Comparison of ENCODE assay signal across 8 cellular contexts in the genomic region with DNA sequence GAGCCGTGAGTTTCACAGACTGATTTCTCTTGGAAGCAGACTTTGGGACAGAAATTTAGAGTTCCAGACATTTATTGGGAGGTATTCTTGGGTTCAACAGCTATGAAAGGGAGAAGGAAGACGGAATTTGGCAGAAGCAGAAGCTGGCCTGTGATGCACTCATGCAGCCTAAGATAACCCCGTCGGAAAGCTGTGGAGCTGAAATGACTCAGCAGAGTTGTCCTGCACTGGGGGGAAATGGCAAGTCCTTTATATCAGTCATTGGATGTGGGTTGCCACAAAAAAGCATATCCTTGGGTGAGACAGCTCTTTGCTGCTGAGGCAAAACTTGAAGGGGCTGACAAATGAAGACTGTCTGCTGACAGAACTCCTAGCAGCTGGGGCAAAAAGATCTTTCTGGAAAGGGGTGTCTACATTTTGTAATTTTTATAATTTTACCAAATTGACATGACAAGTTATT. TPM values are rescaled to one million over a fixed set of nuclear protein-coding genes. Genes with fewer than 3 reads are reported as not detected.
DNase-seq lines count a peak whose midpoint lies in the region; ATAC-seq and TF ChIP-seq lines count a peak whose summit lies in the region.

No MANE protein-coding gene starts in this region.

- ATAC-seq in HG03457 (IDR thresholded peaks at IDR 0.05; ENCODE audit: unreplicated experiment) = no peak

- POLR2A ChIA-PET in GM10248 (lab: Yijun Ruan, JAX) = interaction anchor here (1.0 kb wide), 1 partner anchor 12 kb away, joined by 3 read pairs; the partner anchor contains the start of gene MICU1

- no peak overlapping the region for H3K4me3 Mint-ChIP-seq in activated naive CD8-positive, alpha-beta T cell treated with anti-CD3 and anti-CD28 coated beads for 36 hours

- no peak overlapping the region for H3K27ac Mint-ChIP-seq in activated naive CD8-positive, alpha-beta T cell treated with anti-CD3 and anti-CD28 coated beads for 36 hours

- peak; percentile 47 for DNase-seq in GM10248 (ENCODE audit: extremely low spot score)
- DNase-seq in HL-60 (ENCODE audit: low read depth in 1 of 2, low spot score in 1 of 2) = peak; percentile 73 to 93
- peak; percentile 37 for DNase-seq in activated naive CD8-positive, alpha-beta T cell treated with anti-CD3 and anti-CD28 coated beads for 36 hours
- DNase-seq in lung microvascular endothelial cell (ENCODE audit: low read depth in 2 of 2) = peak; percentile 58 to 67
- no peak for DNase-seq in NCI-H748 treated with DMSO at 0.1 percent for 48 hours (lab: John Stamatoyannopoulos, UW)
- DNase-seq in NK-92 (lab: John Stamatoyannopoulos, UW; ENCODE audit: unreplicated experiment) = no peak
- DNase-seq in dorsolateral prefrontal cortex = no peak

- CTCF ChIA-PET in GM10248 (lab: Yijun Ruan, JAX) = interaction anchor here (1.0 kb wide), 1 partner anchor 9 kb away, joined by 4 read pairs; no protein-coding TSS in a partner anchor

- H3K27me3 ChIP-seq in HL-60 (ENCODE audit: insufficient read depth, poor library complexity, severe bottlenecking) = no peaks in the 10 kb centered on the region
- no peaks in the 10 kb centered on the region for H3K27me3 ChIP-seq in dorsolateral prefrontal cortex

- H3K4me1 Mint-ChIP-seq in activated naive CD8-positive, alpha-beta T cell treated with anti-CD3 and anti-CD28 coated beads for 36 hours = peaks cover 6% of the 10 kb centered on the region

- intact Hi-C loops in dorsolateral prefrontal cortex (cut with DNase I) = no loop called here

- no peak for TF ChIP-seq CTCF in GM10248 (IDR thresholded peaks at IDR 0.05; ENCODE audit: control extremely low read depth, extremely low read depth, low read depth, missing control alignments)
- no peak for TF ChIP-seq CTCF in HL-60 (IDR thresholded peaks at IDR 0.05; ENCODE audit: insufficient read depth, low read length)
- no peak for TF ChIP-seq CTCF in dorsolateral prefrontal cortex (IDR thresholded peaks at IDR 0.05 in 54 of 56, conservative IDR thresholded peaks at IDR 0.05 in 2 of 56; ENCODE audit: low read depth in 1 of 56, partially characterized antibody in 56 of 56)

- peak overlapping the region; percentile 44 for H3K27ac ChIP-seq in HL-60 (replicated peaks)
- no peak overlapping the region for H3K27ac ChIP-seq in dorsolateral prefrontal cortex

- no peak overlapping the region for H3K4me3 ChIP-seq in HL-60 (replicated peaks; ENCODE audit: insufficient read depth, low read length)
- H3K4me3 ChIP-seq in dorsolateral prefrontal cortex = no peak overlapping the region

- H3K36me3 Mint-ChIP-seq in activated naive CD8-positive, alpha-beta T cell treated with anti-CD3 and anti-CD28 coated beads for 36 hours = no peaks in the 10 kb centered on the region

- no peaks in the 10 kb centered on the region for H3K27me3 Mint-ChIP-seq in activated naive CD8-positive, alpha-beta T cell treated with anti-CD3 and anti-CD28 coated beads for 36 hours

- H3K9me3 Mint-ChIP-seq in activated naive CD8-positive, alpha-beta T cell treated with anti-CD3 and anti-CD28 coated beads for 36 hours = no peaks in the 10 kb centered on the region

RNA-seq across cellular contexts. Expression of gene MICU1, which starts 11.5 kb away (rescaled TPM):
- 10 to 100 TPM; 29.2 to 29.4 TPM for total RNA-seq in activated naive CD8-positive, alpha-beta T cell treated with anti-CD3 and anti-CD28 coated beads for 36 hours
- total RNA-seq in lung microvascular endothelial cell = 28.3 and 30.4 TPM in 2 replicates
- total RNA-seq in dorsolateral prefrontal cortex = 100 to 1,000 TPM in 4 of 120 experiments, 10 to 100 TPM in 116; 36.8 to 106 (median 81.0) TPM

RNA-seq across cellular contexts. Expression of gene MCU, which starts 54.5 kb away (rescaled TPM):
- 10 to 100 TPM; 15.3 to 15.5 TPM for total RNA-seq in activated naive CD8-positive, alpha-beta T cell treated with anti-CD3 and anti-CD28 coated beads for 36 hours
- total RNA-seq in lung microvascular endothelial cell = 22.0 and 30.3 TPM in 2 replicates
- 10 to 100 TPM; 12.0 to 32.9 (median 20.8) TPM for total RNA-seq in dorsolateral prefrontal cortex

Comparison
In these comparisons a context has a peak if more than half of its experiments do, and no peak if none do; other contexts are left out.
1. DNase-seq: peak in GM10248 (single experiment), HL-60 (2 of 2), activated naive CD8-positive, alpha-beta T cell treated with anti-CD3 and anti-CD28 coated beads for 36 hours (single experiment) and lung microvascular endothelial cell (2 of 2); none in NCI-H748 treated with DMSO at 0.1 percent for 48 hours (single experiment), NK-92 (single experiment) and dorsolateral prefrontal cortex (0 of 10).